In genomic region chrX:39766882-39767281, GRCh38 we compare ENCODE assay signal across 15 cellular contexts.
DNase-seq lines count a peak whose midpoint lies in the region; ATAC-seq and TF ChIP-seq lines count a peak whose summit lies in the region.
"Had no signal": no experiment of that assay in that cellular context is flagged by ENCODE, and none has a peak within 500 bp of the region (broad histone marks: within the 10 kb centered on the region; RNA-seq: fewer than 3 reads in every experiment).

No MANE protein-coding gene starts in this region.

- peaks cover 39% of the 10 kb centered on the region for H3K4me1 ChIP-seq in CD4-positive, alpha-beta memory T cell (ENCODE audit: insufficient read depth, low read length)
- peaks cover 2% of the 10 kb centered on the region; the same call in 1 of the 2 replicates for H3K4me1 ChIP-seq in HAP-1

- DNase-seq in CD4-positive, alpha-beta memory T cell = no peak
- DNase-seq in LHCN-M2 (ENCODE audit: low read depth) (peak; percentile 73), astrocyte of the spinal cord (ENCODE audit: low read depth, low spot score) (peak; percentile 39), HAP-1 (ENCODE audit: low spot score in 2 of 2) (no peak)
- DNase-seq: activated CD8-positive, alpha-beta memory T cell treated with anti-CD3 and anti-CD28 coated beads, Interleukin-2, amount 50 U/mL, for 4 hours; esophagus squamous epithelium; kidney; NCI-H82; small intestine; trophoblast cell had no signal

- H3K9me3 Mint-ChIP-seq in CD4-positive, alpha-beta memory T cell = no peaks in the 10 kb centered on the region
- H3K9me3 Mint-ChIP-seq in nephron = no peaks in the 10 kb centered on the region

- H3K27ac Mint-ChIP-seq in CD4-positive, alpha-beta memory T cell = peak overlapping the region in 5 of 7 donors; percentile 85 to 97 (median 94)
- H3K27ac Mint-ChIP-seq in nephron = peak overlapping the region in 2 of 3 experiments; percentile 29 to 64

- H3K4me1 Mint-ChIP-seq in CD4-positive, alpha-beta memory T cell = peaks cover 19 to 48% (median 29%) of the 10 kb centered on the region in 4 donors
- peaks cover 53% of the 10 kb centered on the region for H3K4me1 Mint-ChIP-seq in nephron

- ATAC-seq in GM18498 (IDR thresholded peaks at IDR 0.05; ENCODE audit: unreplicated experiment) (no peak), HG03439 (IDR thresholded peaks at IDR 0.05; ENCODE audit: unreplicated experiment) (no peak)

- H3K27me3 ChIP-seq in CD4-positive, alpha-beta memory T cell (ENCODE audit: insufficient read depth, low read length) = no peaks in the 10 kb centered on the region
- no peaks in the 10 kb centered on the region for H3K27me3 ChIP-seq in HAP-1 (ENCODE audit: low read depth)
- H3K27me3 ChIP-seq: BLaER1 treated with 17β-estradiol and CSF1 and Interleukin-3, amounts not matched to agents 10 nM and 100 nM; esophagus squamous epithelium had no signal

- H3K27me3 Mint-ChIP-seq in CD4-positive, alpha-beta memory T cell = no peaks in the 10 kb centered on the region
- H3K27me3 Mint-ChIP-seq in nephron (ENCODE audit: low read depth) = peaks cover 7% of the 10 kb centered on the region

- H3K36me3 Mint-ChIP-seq in CD4-positive, alpha-beta memory T cell = no peaks in the 10 kb centered on the region
- peaks cover 3% of the 10 kb centered on the region for H3K36me3 Mint-ChIP-seq in nephron (ENCODE audit: low read depth)

- in situ Hi-C loops in astrocyte of the spinal cord (cut with HindIII; ENCODE audit: low sequenced_read_pairs) (no loop called here), HAP-1 (cut with MboI; ENCODE audit: low sequenced_read_pairs) (no loop called here)

- TF ChIP-seq CTCF in astrocyte of the spinal cord (IDR thresholded peaks at IDR 0.05; ENCODE audit: low read depth, low read length) (no peak), nephron (IDR thresholded peaks at IDR 0.05; ENCODE audit: unreplicated experiment in 3 of 3) (no peak)

- POLR2A ChIA-PET in CD4-positive, alpha-beta memory T cell (lab: Charles Lee; ENCODE audit: partially characterized antibody) = interaction anchor here (1.2 to 1.7 kb wide), 4 partner anchors 8 to 410 kb away, joined by 4 to 6 read pairs (median 4); no protein-coding TSS in a partner anchor

- no peak overlapping the region for H3K4me3 ChIP-seq in CD4-positive, alpha-beta memory T cell (ENCODE audit: low read length in 2 of 2)
- H3K4me3 ChIP-seq in astrocyte of the spinal cord (ENCODE audit: low read depth, low read length) (no peak overlapping the region), HAP-1 (no peak overlapping the region)
- H3K4me3 ChIP-seq: BLaER1 treated with 17β-estradiol and CSF1 and Interleukin-3, amounts not matched to agents 10 nM and 100 nM; esophagus squamous epithelium had no signal

- CTCF ChIA-PET in CD4-positive, alpha-beta memory T cell (lab: Charles Lee; ENCODE audit: partially characterized antibody) = no interaction called here

- H3K9me3 ChIP-seq in CD4-positive, alpha-beta memory T cell (ENCODE audit: control insufficient read depth in 1 of 2, low read length in 2 of 2) = no peaks in the 10 kb centered on the region
- H3K9me3 ChIP-seq in HAP-1 = no peaks in the 10 kb centered on the region
- H3K9me3 ChIP-seq: BLaER1 treated with 17β-estradiol and CSF1 and Interleukin-3, amounts not matched to agents 10 nM and 100 nM; esophagus squamous epithelium had no signal

- intact Hi-C loops in CD4-positive, alpha-beta memory T cell (cut with micrococcal nuclease) = no loop called here

- no peaks in the 10 kb centered on the region for H3K36me3 ChIP-seq in CD4-positive, alpha-beta memory T cell (ENCODE audit: insufficient read depth, low read length)
- H3K36me3 ChIP-seq in HAP-1 (replicated peaks) = no peaks in the 10 kb centered on the region
- H3K36me3 ChIP-seq: BLaER1 treated with 17β-estradiol and CSF1 and Interleukin-3, amounts not matched to agents 10 nM and 100 nM; esophagus squamous epithelium had no signal

- no peak overlapping the region for H3K4me3 Mint-ChIP-seq in CD4-positive, alpha-beta memory T cell
- H3K4me3 Mint-ChIP-seq in nephron = no peak overlapping the region

- no peak overlapping the region for H3K27ac ChIP-seq in CD4-positive, alpha-beta memory T cell (ENCODE audit: low read depth, low read length)
- H3K27ac ChIP-seq: BLaER1 treated with 17β-estradiol and CSF1 and Interleukin-3, amounts not matched to agents 10 nM and 100 nM; RWPE1 had no signal

Comparison
In these comparisons a context has a peak if more than half of its experiments do, and no peak if none do; other contexts are left out.
1. DNase-seq: peak in LHCN-M2 (single experiment) and astrocyte of the spinal cord (single experiment); none in CD4-positive, alpha-beta memory T cell (0 of 5) and HAP-1 (0 of 2).